ENCODE assay signal across 21 cellular contexts in genomic region chr10:98673156-98673765, GRCh38.
DNase-seq lines count a peak whose midpoint lies in the region; ATAC-seq and TF ChIP-seq lines count a peak whose summit lies in the region.
"Had no signal": no experiment of that assay in that cellular context is flagged by ENCODE, and none has a peak within 500 bp of the region (broad histone marks: within the 10 kb centered on the region; RNA-seq: fewer than 3 reads in every experiment).

No MANE protein-coding gene starts in this region.

- no peaks in the 10 kb centered on the region for H3K36me3 ChIP-seq in right atrium auricular region
- H3K36me3 ChIP-seq: esophagus muscularis mucosa had no signal

- no peak overlapping the region for H3K4me3 ChIP-seq in fibroblast of villous mesenchyme (ENCODE audit: low read depth, low read length)
- H3K4me3 ChIP-seq in right atrium auricular region = no peak overlapping the region
- H3K4me3 ChIP-seq: esophagus muscularis mucosa had no signal

- no peak for ATAC-seq in GM21447 (IDR thresholded peaks at IDR 0.05; ENCODE audit: unreplicated experiment)
- no peak for ATAC-seq in effector memory CD8-positive, alpha-beta T cell (replicated peaks)

- no peaks in the 10 kb centered on the region for H3K4me1 ChIP-seq in right atrium auricular region

- H3K4me3 Mint-ChIP-seq in effector memory CD8-positive, alpha-beta T cell = no peak overlapping the region
- H3K4me3 Mint-ChIP-seq: activated CD4-positive, alpha-beta memory T cell treated with anti-CD3 and anti-CD28 coated beads, Interleukin-2, amount 10 ng/mL, durations not matched to agents 7 days and 5 days; CD4-positive, alpha-beta T cell had no signal

- H3K27me3 ChIP-seq in right atrium auricular region = no peaks in the 10 kb centered on the region
- H3K27me3 ChIP-seq: esophagus muscularis mucosa had no signal

- peaks cover 10 to 22% of the 10 kb centered on the region in 2 donors for H3K27me3 Mint-ChIP-seq in effector memory CD8-positive, alpha-beta T cell

- no peaks in the 10 kb centered on the region for H3K4me1 Mint-ChIP-seq in effector memory CD8-positive, alpha-beta T cell (ENCODE audit: low read depth in 2 of 2)
- H3K4me1 Mint-ChIP-seq: activated CD4-positive, alpha-beta memory T cell treated with anti-CD3 and anti-CD28 coated beads, Interleukin-2, amount 10 ng/mL, durations not matched to agents 7 days and 5 days had no signal

- no peaks in the 10 kb centered on the region for H3K36me3 Mint-ChIP-seq in effector memory CD8-positive, alpha-beta T cell (ENCODE audit: insufficient read depth)

- H3K9me3 Mint-ChIP-seq in effector memory CD8-positive, alpha-beta T cell = no peaks in the 10 kb centered on the region
- H3K9me3 Mint-ChIP-seq: activated CD4-positive, alpha-beta memory T cell treated with anti-CD3 and anti-CD28 coated beads, Interleukin-2, amount 10 ng/mL, durations not matched to agents 7 days and 5 days; CD4-positive, alpha-beta T cell had no signal

- no peak for TF ChIP-seq CTCF in fibroblast of villous mesenchyme (IDR thresholded peaks at IDR 0.05; ENCODE audit: insufficient read depth, low read depth, low read length)
- TF ChIP-seq CTCF in right atrium auricular region (IDR thresholded peaks at IDR 0.05) = no peak

- DNase-seq in DMS153 (lab: John Stamatoyannopoulos, UW) = peak; percentile 41
- DNase-seq in M059J (ENCODE audit: low read depth) = peak; percentile 6
- peak; percentile 67 for DNase-seq in NCI-H2196 treated with DMSO at 0.1 percent for 48 hours (lab: John Stamatoyannopoulos, UW; ENCODE audit: unreplicated experiment)
- DNase-seq in fibroblast of villous mesenchyme (ENCODE audit: low read depth) = peak; percentile 68
- DNase-seq in HCEC 1CT = no peak
- no peak for DNase-seq in right atrium auricular region (ENCODE audit: low spot score)
- no peak for DNase-seq in effector memory CD8-positive, alpha-beta T cell
- DNase-seq: activated CD4-positive, alpha-beta memory T cell treated with anti-CD3 and anti-CD28 coated beads, Interleukin-2, amount 10 ng/mL, durations not matched to agents 7 days and 5 days; activated naive CD4-positive, alpha-beta T cell; activated T-cell treated with anti-CD3 and anti-CD28 coated beads, Interleukin-2, amount 50 U/mL, for 1 hour; amygdala; CD4-positive, alpha-beta T cell; GOT3; KBM-7; MV-4-11; NCI-H526 treated with DMSO at 0.1 percent for 48 hours; occipital lobe; SIG-M5; stimulated activated CD4-positive, alpha-beta T cell treated with anti-CD3 and anti-CD28 coated beads, Interleukin-15, amount 100 ng/mL, for 24 hours had no signal

- no peak overlapping the region for H3K27ac ChIP-seq in right atrium auricular region
- H3K27ac ChIP-seq: esophagus muscularis mucosa had no signal

- H3K27ac Mint-ChIP-seq in effector memory CD8-positive, alpha-beta T cell = no peak overlapping the region
- H3K27ac Mint-ChIP-seq: activated CD4-positive, alpha-beta memory T cell treated with anti-CD3 and anti-CD28 coated beads, Interleukin-2, amount 10 ng/mL, durations not matched to agents 7 days and 5 days; CD4-positive, alpha-beta T cell had no signal

- no peaks in the 10 kb centered on the region for H3K9me3 ChIP-seq in right atrium auricular region
- H3K9me3 ChIP-seq: esophagus muscularis mucosa had no signal

Comparison
In these comparisons a context has a peak if more than half of its experiments do, and no peak if none do; other contexts are left out.
1. DNase-seq: peak in DMS153 (single experiment), M059J (single experiment), NCI-H2196 treated with DMSO at 0.1 percent for 48 hours (single experiment) and fibroblast of villous mesenchyme (single experiment); none in HCEC 1CT (single experiment), right atrium auricular region (single experiment) and effector memory CD8-positive, alpha-beta T cell (0 of 3).